In the genomic region with DNA sequence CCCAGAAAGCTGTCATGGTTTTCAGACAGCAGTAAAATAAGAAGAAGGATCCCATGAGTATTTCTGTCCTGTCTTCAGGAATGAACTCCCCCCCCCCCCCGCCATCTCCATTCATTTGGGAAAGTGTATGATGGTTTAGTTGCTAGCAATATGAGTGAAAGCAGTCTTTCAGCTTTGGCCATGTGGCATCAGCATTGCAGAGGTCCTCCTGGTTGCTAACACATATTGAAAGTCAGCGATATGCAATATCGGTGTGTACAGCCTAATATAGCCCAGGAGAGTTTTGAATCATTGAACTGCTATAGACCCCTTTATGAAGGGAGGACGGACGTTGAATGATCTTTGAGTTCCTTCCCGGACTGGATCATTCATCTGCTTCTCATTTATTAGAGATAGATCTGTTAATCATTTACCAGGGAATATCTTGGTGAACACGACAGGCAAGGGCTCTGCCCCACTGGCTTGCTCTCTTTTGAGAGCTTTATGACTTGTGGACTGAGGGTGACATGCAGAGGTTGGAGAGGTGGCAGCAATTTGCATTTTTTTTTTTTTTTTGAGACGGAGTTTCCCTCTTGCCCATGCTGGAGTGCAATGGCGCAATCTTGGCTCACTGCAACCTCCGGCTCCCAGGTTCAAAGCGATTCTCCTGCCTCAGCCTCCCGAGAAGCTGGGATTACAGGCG, we compare ENCODE assay signal across 9 cellular contexts. TPM values are rescaled to one million over a fixed set of nuclear protein-coding genes. Genes with fewer than 3 reads are reported as not detected.
DNase-seq lines count a peak whose midpoint lies in the region; ATAC-seq, FAIRE-seq and TF ChIP-seq lines count a peak whose summit lies in the region.
"Had no signal": no experiment of that assay in that cellular context is flagged by ENCODE, and none has a peak within 500 bp of the region (broad histone marks: within the 10 kb centered on the region; RNA-seq: fewer than 3 reads in every experiment).

No MANE protein-coding gene starts in this region.

- H3K4me3 ChIP-seq in kidney (ENCODE audit: low read length in 2 of 2) (peak overlapping the region; percentile 86 to 96), stomach smooth muscle (ENCODE audit: low read length in 2 of 2) (peak overlapping the region; percentile 73 to 93)

- POLR2A ChIA-PET in activated CD4-positive, alpha-beta memory T cell treated with anti-CD3 and anti-CD28 coated beads for 36 hours (lab: Charles Lee), result interaction anchor here (0.6 to 1.1 kb wide), 2 partner anchors 8 to 242 kb away, joined by 4 to 6 read pairs; no protein-coding TSS in a partner anchor

- H3K36me3 ChIP-seq in kidney (ENCODE audit: control insufficient read depth in 1 of 2, insufficient read depth in 2 of 2, low read length in 2 of 2) (peaks cover 6 to 8% of the 10 kb centered on the region in 2 donors), stomach smooth muscle (ENCODE audit: control insufficient read depth in 2 of 2, insufficient read depth in 2 of 2, low read length in 2 of 2) (peaks cover 6 to 8% of the 10 kb centered on the region in 2 donors)

- H3K4me1 Mint-ChIP-seq in activated CD8-positive, alpha-beta memory T cell treated with anti-CD3 and anti-CD28 coated beads, Interleukin-2, amount 10 ng/mL, durations not matched to agents 7 days and 5 days, result peaks cover 33% of the 10 kb centered on the region
- H3K4me1 Mint-ChIP-seq in activated CD4-positive, alpha-beta memory T cell treated with anti-CD3 and anti-CD28 coated beads for 36 hours (ENCODE audit: low read depth), result peaks cover 40% of the 10 kb centered on the region

- H3K27ac Mint-ChIP-seq in activated CD8-positive, alpha-beta memory T cell treated with anti-CD3 and anti-CD28 coated beads, Interleukin-2, amount 10 ng/mL, durations not matched to agents 7 days and 5 days, result peak overlapping the region; percentile 56
- H3K27ac Mint-ChIP-seq in activated CD4-positive, alpha-beta memory T cell treated with anti-CD3 and anti-CD28 coated beads for 36 hours, result peak overlapping the region; percentile 34

- peaks cover 5% of the 10 kb centered on the region for H3K9me3 Mint-ChIP-seq in activated CD8-positive, alpha-beta memory T cell treated with anti-CD3 and anti-CD28 coated beads, Interleukin-2, amount 10 ng/mL, durations not matched to agents 7 days and 5 days (ENCODE audit: low read depth)
- peaks cover 12% of the 10 kb centered on the region for H3K9me3 Mint-ChIP-seq in activated CD4-positive, alpha-beta memory T cell treated with anti-CD3 and anti-CD28 coated beads for 36 hours

- peaks cover 25% of the 10 kb centered on the region for H3K36me3 Mint-ChIP-seq in activated CD8-positive, alpha-beta memory T cell treated with anti-CD3 and anti-CD28 coated beads, Interleukin-2, amount 10 ng/mL, durations not matched to agents 7 days and 5 days
- peaks cover 11% of the 10 kb centered on the region for H3K36me3 Mint-ChIP-seq in activated CD4-positive, alpha-beta memory T cell treated with anti-CD3 and anti-CD28 coated beads for 36 hours

- peak overlapping the region; percentile 99 for H3K4me3 Mint-ChIP-seq in activated CD8-positive, alpha-beta memory T cell treated with anti-CD3 and anti-CD28 coated beads, Interleukin-2, amount 10 ng/mL, durations not matched to agents 7 days and 5 days
- H3K4me3 Mint-ChIP-seq in activated CD4-positive, alpha-beta memory T cell treated with anti-CD3 and anti-CD28 coated beads for 36 hours, result peak overlapping the region; percentile 95

- ATAC-seq in activated CD8-positive, alpha-beta memory T cell treated with anti-CD3 and anti-CD28 coated beads, Interleukin-2, amount 10 ng/mL, durations not matched to agents 7 days and 5 days, result no peak
- ATAC-seq in omental fat pad (ENCODE audit: low FRiP score), result no peak
- ATAC-seq in GM19463 (IDR thresholded peaks at IDR 0.05; ENCODE audit: unreplicated experiment), result no peak
- ATAC-seq in HG03196 (IDR thresholded peaks at IDR 0.05; ENCODE audit: unreplicated experiment), result no peak

- H3K9me3 ChIP-seq in kidney (ENCODE audit: control insufficient read depth in 1 of 2, low read length in 2 of 2), result no peaks in the 10 kb centered on the region
- no peaks in the 10 kb centered on the region for H3K9me3 ChIP-seq in stomach smooth muscle (ENCODE audit: control insufficient read depth in 2 of 2, low read length in 2 of 2)

- H3K9ac ChIP-seq in kidney (ENCODE audit: low read length in 2 of 2), result peak overlapping the region in 1 of 2 donors; percentile 12
- H3K9ac ChIP-seq in stomach smooth muscle (ENCODE audit: low read length in 2 of 2), result peak overlapping the region in 1 of 2 donors; percentile 90

- TF ChIP-seq CTCF in kidney (IDR thresholded peaks at IDR 0.05; ENCODE audit: borderline replicate concordance, extremely low read depth, insufficient read depth), result no peak
- no peak for TF ChIP-seq CTCF in omental fat pad (IDR thresholded peaks at IDR 0.05)

- CTCF ChIA-PET in activated CD8-positive, alpha-beta memory T cell treated with anti-CD3 and anti-CD28 coated beads, Interleukin-2, amount 10 ng/mL, durations not matched to agents 7 days and 5 days (lab: Charles Lee), result interaction anchor here (0.7 to 1.4 kb wide), 4 partner anchors 97 to 347 kb away, joined by 3 to 5 read pairs (median 3); a partner anchor contains a TSS
- CTCF ChIA-PET in activated CD4-positive, alpha-beta memory T cell treated with anti-CD3 and anti-CD28 coated beads for 36 hours (lab: Charles Lee), result interaction anchor here (0.9 to 1.1 kb wide), 3 partner anchors 10 to 108 kb away, joined by 3 read pairs; a partner anchor contains a TSS

- H3K4me1 ChIP-seq in kidney (ENCODE audit: control insufficient read depth in 1 of 2, insufficient read depth in 1 of 2, low read depth in 1 of 2, low read length in 2 of 2), result peaks cover 7 to 18% of the 10 kb centered on the region in 2 donors
- peaks cover 25% of the 10 kb centered on the region for H3K4me1 ChIP-seq in stomach smooth muscle (ENCODE audit: control insufficient read depth, insufficient read depth, low read length)

- no peak for FAIRE-seq in kidney (lab: Jason Lieb, UNC)
- FAIRE-seq: endometrium had no signal

- DNase-seq in activated CD8-positive, alpha-beta memory T cell treated with anti-CD3 and anti-CD28 coated beads, Interleukin-2, amount 10 ng/mL, durations not matched to agents 7 days and 5 days, result no peak
- no peak for DNase-seq in activated CD8-positive, alpha-beta memory T cell treated with anti-CD3 and anti-CD28 coated beads, Interleukin-2, amount 50 U/mL, for 4 hours
- no peak for DNase-seq in activated CD4-positive, alpha-beta memory T cell treated with anti-CD3 and anti-CD28 coated beads for 36 hours
- DNase-seq in kidney, result no peak
- DNase-seq in omental fat pad (ENCODE audit: low spot score), result no peak

- H3K27ac ChIP-seq in kidney (ENCODE audit: low read depth in 2 of 2, low read length in 2 of 2) (no peak overlapping the region), stomach smooth muscle (ENCODE audit: low read length) (no peak overlapping the region)

- H3K27me3 ChIP-seq in stomach smooth muscle (ENCODE audit: control insufficient read depth in 1 of 2, insufficient read depth in 2 of 2, low read length in 2 of 2), result no peaks in the 10 kb centered on the region

- H3K27me3 Mint-ChIP-seq in activated CD8-positive, alpha-beta memory T cell treated with anti-CD3 and anti-CD28 coated beads, Interleukin-2, amount 10 ng/mL, durations not matched to agents 7 days and 5 days, result no peaks in the 10 kb centered on the region
- no peaks in the 10 kb centered on the region for H3K27me3 Mint-ChIP-seq in activated CD4-positive, alpha-beta memory T cell treated with anti-CD3 and anti-CD28 coated beads for 36 hours

- intact Hi-C loops in activated CD4-positive, alpha-beta memory T cell treated with anti-CD3 and anti-CD28 coated beads for 36 hours (cut with micrococcal nuclease), result loop anchor here (2.0 kb wide), 1 partner anchor 21 kb away; no protein-coding TSS in a partner anchor
- intact Hi-C loops in kidney (cut with DNase I), result no loop called here

RNA-seq across cellular contexts. Expression of a gene that starts 25.2 kb away (rescaled TPM):
- 10 to 100 TPM; 26.7 to 27.7 TPM for total RNA-seq in activated CD8-positive, alpha-beta memory T cell treated with anti-CD3 and anti-CD28 coated beads, Interleukin-2, amount 10 ng/mL, durations not matched to agents 7 days and 5 days
- 10 to 100 TPM; 29.0 to 33.3 TPM for total RNA-seq in activated CD4-positive, alpha-beta memory T cell treated with anti-CD3 and anti-CD28 coated beads for 36 hours
- total RNA-seq in kidney (66.2 TPM), omental fat pad (10 to 100 TPM; 57.2 to 94.4 (median 80.6) TPM)
- polyA plus RNA-seq in kidney (ENCODE audit: insufficient read depth, low read depth, low replicate concordance), result 39.3 TPM

RNA-seq across cellular contexts. Expression of a gene that starts 45.5 kb away (rescaled TPM):
- not detected for total RNA-seq in activated CD8-positive, alpha-beta memory T cell treated with anti-CD3 and anti-CD28 coated beads, Interleukin-2, amount 10 ng/mL, durations not matched to agents 7 days and 5 days
- total RNA-seq in activated CD4-positive, alpha-beta memory T cell treated with anti-CD3 and anti-CD28 coated beads for 36 hours, result under 1 TPM; 0.81 to 0.94 TPM
- 16.3 TPM for total RNA-seq in kidney
- polyA plus RNA-seq in kidney (ENCODE audit: insufficient read depth, low read depth, low replicate concordance), result 15.1 TPM
- 1 to 10 TPM in 3 of 4 donors, not detected in 1; 1.4 to 5.0 (median 3.5) TPM for total RNA-seq in omental fat pad

RNA-seq across cellular contexts. Expression of a gene that starts 50.7 kb away (rescaled TPM):
- 1 to 10 TPM; 3.6 to 5.0 TPM for total RNA-seq in activated CD8-positive, alpha-beta memory T cell treated with anti-CD3 and anti-CD28 coated beads, Interleukin-2, amount 10 ng/mL, durations not matched to agents 7 days and 5 days
- 1 to 10 TPM in 1 of 2 experiments, under 1 TPM in 1; 0.99 to 1.4 TPM for total RNA-seq in activated CD4-positive, alpha-beta memory T cell treated with anti-CD3 and anti-CD28 coated beads for 36 hours
- 35.0 TPM for total RNA-seq in kidney
- polyA plus RNA-seq in kidney (ENCODE audit: insufficient read depth, low read depth, low replicate concordance), result 3.4 TPM
- total RNA-seq in omental fat pad, result 10 to 100 TPM in 2 of 4 donors, 1 to 10 TPM in 2; 2.8 to 34.9 (median 10.5) TPM

RNA-seq across cellular contexts. Expression of a gene that starts 55.1 kb away (rescaled TPM):
- total RNA-seq in activated CD8-positive, alpha-beta memory T cell treated with anti-CD3 and anti-CD28 coated beads, Interleukin-2, amount 10 ng/mL, durations not matched to agents 7 days and 5 days, result 1 to 10 TPM; 2.6 to 4.1 TPM
- total RNA-seq in activated CD4-positive, alpha-beta memory T cell treated with anti-CD3 and anti-CD28 coated beads for 36 hours, result 1 to 10 TPM in 1 of 2 experiments, under 1 TPM in 1; 0.85 to 1.3 TPM
- 13.5 TPM for total RNA-seq in kidney
- polyA plus RNA-seq in kidney (ENCODE audit: insufficient read depth, low read depth, low replicate concordance), result 2.1 TPM
- 1 to 10 TPM; 2.5 to 7.4 (median 6.0) TPM for total RNA-seq in omental fat pad
